ENCODE assay signal across 8 cellular contexts in genomic region chr9:133125706-133126696, GRCh38. TPM values are rescaled to one million over a fixed set of nuclear protein-coding genes. Genes with fewer than 3 reads are reported as not detected.
DNase-seq lines count a peak whose midpoint lies in the region; ATAC-seq and TF ChIP-seq lines count a peak whose summit lies in the region.

No MANE protein-coding gene starts in this region.

- H3K27ac ChIP-seq in rectal smooth muscle tissue (ENCODE audit: low read depth, low read length): peak overlapping the region; percentile 76

- peak overlapping the region; percentile 11 for H3K4me3 Mint-ChIP-seq in endothelial cell (ENCODE audit: unreplicated experiment)

- in situ Hi-C loops in GM13976 (cut with MboI; ENCODE audit: low sequenced_read_pairs, unreplicated experiment): no loop called here

- no peak for TF ChIP-seq POLR2A in NB4 (IDR thresholded peaks at IDR 0.05; ENCODE audit: extremely low read depth, insufficient read length)

- H3K27ac Mint-ChIP-seq in endothelial cell (ENCODE audit: unreplicated experiment): no peak overlapping the region

- TF ChIP-seq CTCF in GM13976 (IDR thresholded peaks at IDR 0.05; ENCODE audit: borderline replicate concordance, control extremely low read depth, extremely low read depth, insufficient read depth, missing control alignments): no peak
- TF ChIP-seq CTCF in NB4 (IDR thresholded peaks at IDR 0.05; ENCODE audit: low read depth, low read length): no peak
- TF ChIP-seq CTCF in endothelial cell (IDR thresholded peaks at IDR 0.05; ENCODE audit: unreplicated experiment): no peak

- peaks cover 4% of the 10 kb centered on the region for H3K36me3 ChIP-seq in rectal smooth muscle tissue (ENCODE audit: control insufficient read depth, insufficient read depth, low read length)

- no peaks in the 10 kb centered on the region for H3K27me3 ChIP-seq in rectal smooth muscle tissue (ENCODE audit: control insufficient read depth, insufficient read depth, low read length)

- H3K9me3 Mint-ChIP-seq in endothelial cell (ENCODE audit: unreplicated experiment): no peaks in the 10 kb centered on the region

- no peak overlapping the region for H3K9ac ChIP-seq in rectal smooth muscle tissue (ENCODE audit: low read length)

- H3K27me3 Mint-ChIP-seq in endothelial cell (ENCODE audit: unreplicated experiment): peaks cover 19% of the 10 kb centered on the region

- H3K4me1 ChIP-seq in rectal smooth muscle tissue (ENCODE audit: control insufficient read depth, insufficient read depth, low read length): peaks cover 11% of the 10 kb centered on the region

- no peak for ATAC-seq in activated CD4-positive, CD25-positive, alpha-beta regulatory T cell treated with anti-CD3 and anti-CD28 coated beads, Interleukin-2, amount 50 U/mL, for 24 hours

- H3K4me3 ChIP-seq in NB4 (ENCODE audit: low read depth, low read length) (no peak overlapping the region), rectal smooth muscle tissue (ENCODE audit: low read length) (peak overlapping the region; percentile 54)

- DNase-seq in GM13976 (ENCODE audit: low spot score): peak; percentile 84
- peak; percentile 71 for DNase-seq in NB4 (ENCODE audit: low read depth)
- no peak for DNase-seq in endothelial cell (ENCODE audit: low spot score)
- no peak for DNase-seq in activated CD4-positive, alpha-beta T cell treated with anti-CD3 and anti-CD28 coated beads, Interleukin-2, amount 50 U/mL, for 1 hour
- DNase-seq in NK-92 (lab: John Stamatoyannopoulos, UW; ENCODE audit: unreplicated experiment): no peak
- no peak for DNase-seq in NCI-H748 (lab: John Stamatoyannopoulos, UW; ENCODE audit: unreplicated experiment)

- H3K36me3 Mint-ChIP-seq in endothelial cell (ENCODE audit: low read depth, unreplicated experiment): peaks cover 12% of the 10 kb centered on the region

- H3K4me1 Mint-ChIP-seq in endothelial cell (ENCODE audit: unreplicated experiment): peaks cover 28% of the 10 kb centered on the region

RNA-seq across cellular contexts. Expression of gene RALGDS, which starts 5.0 kb away (rescaled TPM):
- 80.6 TPM for total RNA-seq in endothelial cell (ENCODE audit: unreplicated experiment)

RNA-seq across cellular contexts. Expression of gene GBGT1, which starts 37.7 kb away (rescaled TPM):
- total RNA-seq in endothelial cell (ENCODE audit: unreplicated experiment): 98.4 TPM

Comparison
In these comparisons a context has a peak if more than half of its experiments do, and no peak if none do; other contexts are left out.
1. DNase-seq: peak in GM13976 (single experiment) and NB4 (single experiment); none in endothelial cell (single experiment), activated CD4-positive, alpha-beta T cell treated with anti-CD3 and anti-CD28 coated beads, Interleukin-2, amount 50 U/mL, for 1 hour (single experiment), NK-92 (single experiment) and NCI-H748 (single experiment).